ENCODE assay signal across 8 cellular contexts in the genomic region with DNA sequence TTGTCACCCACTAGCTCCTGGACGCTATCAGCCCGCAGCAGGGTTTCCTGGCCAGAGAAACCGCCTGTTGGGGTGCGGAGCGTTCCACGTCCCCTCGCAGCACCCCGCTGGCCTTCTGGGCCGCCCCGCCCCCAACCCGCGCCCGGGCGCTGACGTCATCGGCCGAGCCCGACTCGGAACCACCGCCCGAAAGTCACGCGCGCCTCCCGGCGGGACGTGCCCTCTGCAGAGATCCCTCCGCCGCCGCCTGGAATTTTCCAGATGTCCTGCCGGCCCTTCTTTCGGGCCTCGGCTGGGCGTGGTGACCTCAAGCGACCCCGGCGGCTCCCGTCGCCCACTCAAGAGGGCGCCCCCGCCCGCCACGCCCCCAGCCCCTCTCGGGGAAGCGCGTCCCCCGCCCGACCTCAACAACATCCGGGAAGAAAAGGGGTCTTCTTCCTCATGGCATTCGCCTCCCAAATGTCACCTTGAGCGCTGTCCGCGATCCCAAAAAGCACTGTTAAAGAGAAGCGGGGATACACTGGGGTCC. TPM values are rescaled to one million over a fixed set of nuclear protein-coding genes. Genes with fewer than 3 reads are reported as not detected.
DNase-seq lines count a peak whose midpoint lies in the region; ATAC-seq lines count a peak whose summit lies in the region.

No MANE protein-coding gene starts in this region.

- H3K27me3 Mint-ChIP-seq in effector memory CD8-positive, alpha-beta T cell = no peaks in the 10 kb centered on the region

- H3K27me3 ChIP-seq in mesendoderm (ENCODE audit: insufficient read depth, low read length, poor library complexity) = no peaks in the 10 kb centered on the region

- H3K79me2 ChIP-seq in mesendoderm (ENCODE audit: control insufficient read depth, insufficient read depth, low read length) = peaks cover 42% of the 10 kb centered on the region

- H2BK5ac ChIP-seq in mesendoderm (ENCODE audit: low read length) = peak overlapping the region; percentile 98

- DNase-seq in GF-D8 (lab: John Stamatoyannopoulos, UW) (peak; percentile 81), NOMO-1 (lab: John Stamatoyannopoulos, UW; ENCODE audit: unreplicated experiment in 2 of 2) (peak; percentile 76 to 94), mesendoderm (peak; percentile 98)
- DNase-seq in activated CD8-positive, alpha-beta memory T cell treated with anti-CD3 and anti-CD28 coated beads, Interleukin-2, amount 50 U/mL, for 1 hour (ENCODE audit: extremely low read depth) = peak; percentile 90
- peak; percentile 76 to 78 (median 78) for DNase-seq in effector memory CD8-positive, alpha-beta T cell
- DNase-seq in stimulated activated CD8-positive, alpha-beta memory T cell treated with anti-CD3 and anti-CD28 coated beads, Interleukin-12 subunit alpha, Interleukin-12 subunit beta, amount 100 ng/mL, for 1 hour (ENCODE audit: low read depth) = peak; percentile 93

- H3K27ac Mint-ChIP-seq in effector memory CD8-positive, alpha-beta T cell = peak overlapping the region; percentile 99

- H2BK120ac ChIP-seq in mesendoderm (ENCODE audit: low read depth, low read length) = peak overlapping the region; percentile 89

- H3K79me1 ChIP-seq in mesendoderm (ENCODE audit: low read length) = peaks cover 19% of the 10 kb centered on the region

- H3K36me3 ChIP-seq in mesendoderm (ENCODE audit: control insufficient read depth, insufficient read depth, low read length) = no peaks in the 10 kb centered on the region

- no peak overlapping the region for H4K5ac ChIP-seq in mesendoderm (ENCODE audit: low read length)

- H3K23ac ChIP-seq in mesendoderm (ENCODE audit: low read length) = no peak overlapping the region

- peaks cover 71 to 75% of the 10 kb centered on the region in 2 donors for H3K4me1 Mint-ChIP-seq in effector memory CD8-positive, alpha-beta T cell (ENCODE audit: low read depth in 2 of 2)

- H3K4me2 ChIP-seq in mesendoderm (ENCODE audit: low read length) = peak overlapping the region; percentile 80

- no peak overlapping the region for H2AK5ac ChIP-seq in mesendoderm (ENCODE audit: low read length)

- peaks cover 44% of the 10 kb centered on the region for H3K4me1 ChIP-seq in mesendoderm (ENCODE audit: control insufficient read depth, low read depth, low read length)

- H3K18ac ChIP-seq in mesendoderm (ENCODE audit: low read length) = peak overlapping the region; percentile 97

- H3K4ac ChIP-seq in mesendoderm (ENCODE audit: low read depth, low read length) = peak overlapping the region; percentile 99

- peak overlapping the region; percentile 93 for H3K27ac ChIP-seq in mesendoderm (ENCODE audit: low read depth, low read length)

- H3K4me3 Mint-ChIP-seq in effector memory CD8-positive, alpha-beta T cell = peak overlapping the region; percentile 100

- H3K56ac ChIP-seq in mesendoderm (ENCODE audit: low read length) = peak overlapping the region; percentile 95

- peak overlapping the region; percentile 93 for H3K9ac ChIP-seq in mesendoderm (ENCODE audit: low read length)

- peak overlapping the region; percentile 49 for H3K4me3 ChIP-seq in mesendoderm (ENCODE audit: low read length)

- H3K9me3 Mint-ChIP-seq in effector memory CD8-positive, alpha-beta T cell = no peaks in the 10 kb centered on the region

- peaks cover 93% of the 10 kb centered on the region for H3K36me3 Mint-ChIP-seq in effector memory CD8-positive, alpha-beta T cell (ENCODE audit: insufficient read depth)

- ATAC-seq in HG03196 (IDR thresholded peaks at IDR 0.05; ENCODE audit: unreplicated experiment) (peak; percentile 17), HG02938 (IDR thresholded peaks at IDR 0.05; ENCODE audit: unreplicated experiment) (no peak)
- peak; percentile 2 for ATAC-seq in effector memory CD8-positive, alpha-beta T cell (replicated peaks)

- no peak overlapping the region for H2BK15ac ChIP-seq in mesendoderm (replicated peaks; ENCODE audit: low read depth)

- WGBS in mesendoderm (ENCODE audit: extremely low coverage, insufficient coverage, low lambda C conversion rate) = no CpG with 5 or more reads among the region's 54 CpGs

- peak overlapping the region; percentile 88 for H4K8ac ChIP-seq in mesendoderm (ENCODE audit: low read depth, low read length)

RNA-seq across cellular contexts. Expression of a gene that starts 0.4 kb away (rescaled TPM):
- 3.7 TPM for polyA plus RNA-seq in mesendoderm (2013, experiment 1 of 2)
- 4.5 TPM for polyA plus RNA-seq in mesendoderm (2013, experiment 2 of 2)

RNA-seq across cellular contexts. Expression of a gene that starts 35.7 kb away (rescaled TPM):
- polyA plus RNA-seq in mesendoderm (2013, experiment 1 of 2) = 10.9 TPM
- polyA plus RNA-seq in mesendoderm (2013, experiment 2 of 2) = 10.4 TPM

RNA-seq across cellular contexts. Expression of a gene that starts 39.7 kb away (rescaled TPM):
- polyA plus RNA-seq in mesendoderm (2013, experiment 1 of 2) = 0.95 TPM
- 0.76 TPM for polyA plus RNA-seq in mesendoderm (2013, experiment 2 of 2)
